In the genomic region with DNA sequence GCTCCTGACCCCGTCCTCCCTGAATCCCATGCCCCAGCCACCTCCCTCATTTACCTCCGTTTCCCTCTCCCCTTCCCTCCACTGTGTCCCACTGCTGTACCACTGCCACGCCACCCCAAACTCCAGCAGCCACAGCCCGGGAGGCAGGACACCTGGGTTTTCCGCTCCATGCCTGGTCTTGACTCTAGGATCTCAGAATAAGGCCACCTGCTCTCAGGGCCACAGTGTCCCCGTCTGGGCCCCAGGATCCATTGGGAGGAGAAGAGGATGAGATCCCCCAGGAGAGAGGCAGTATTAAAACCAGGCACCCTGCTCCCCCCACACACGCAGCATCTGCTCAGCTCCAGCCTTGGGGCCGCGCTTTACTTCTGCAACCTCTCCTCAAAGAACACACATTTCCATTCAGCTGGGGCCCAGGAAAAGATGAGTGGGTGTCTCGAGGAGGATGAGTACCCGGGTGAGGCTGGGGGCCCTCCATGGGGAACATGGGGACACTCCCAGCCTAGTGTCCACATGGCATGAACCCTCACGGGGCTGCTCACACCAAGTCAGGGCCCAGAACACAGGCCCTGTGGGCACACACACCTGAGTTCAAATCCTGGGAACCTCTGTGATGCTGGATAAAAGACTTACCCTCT, we compare ENCODE assay signal across 17 cellular contexts. TPM values are rescaled to one million over a fixed set of nuclear protein-coding genes. Genes with fewer than 3 reads are reported as not detected.
A peak's percentile ranks its signal among the peaks of the same experiment; 100 is the strongest.
DNase-seq lines count a peak whose midpoint lies in the region; ATAC-seq lines count a peak whose summit lies in the region.
"Had no signal": no experiment of that assay in that cellular context is flagged by ENCODE, and none has a peak within 500 bp of the region (broad histone marks: within the 10 kb centered on the region; RNA-seq: fewer than 3 reads in every experiment).

No MANE protein-coding gene starts in this region.

- H3K36me3 Mint-ChIP-seq in activated CD4-positive, alpha-beta T cell treated with anti-CD3 and anti-CD28 coated beads, Interleukin-2, amount 10 ng/mL, durations not matched to agents 7 days and 5 days (ENCODE audit: low read depth), result peaks cover 8% of the 10 kb centered on the region
- H3K36me3 Mint-ChIP-seq in activated CD8-positive, alpha-beta T cell treated with anti-CD3 and anti-CD28 coated beads, Interleukin-2, amount 10 ng/mL, durations not matched to agents 7 days and 5 days (ENCODE audit: low read depth), result peaks cover 2% of the 10 kb centered on the region

- no peaks in the 10 kb centered on the region for H3K9me3 ChIP-seq in BLaER1
- H3K9me3 ChIP-seq: A549 had no signal

- DNase-seq in activated CD4-positive, alpha-beta T cell treated with anti-CD3 and anti-CD28 coated beads, Interleukin-2, amount 10 ng/mL, durations not matched to agents 7 days and 5 days, result no peak
- no peak for DNase-seq in activated CD4-positive, alpha-beta T cell treated with anti-CD3 and anti-CD28 coated beads, Interleukin-2, amount 50 U/mL, for 48 hours
- no peak for DNase-seq in activated CD8-positive, alpha-beta T cell treated with anti-CD3 and anti-CD28 coated beads, Interleukin-2, amount 10 ng/mL, durations not matched to agents 7 days and 5 days
- peak; percentile 38 for DNase-seq in left lobe of liver (ENCODE audit: low spot score)
- no peak for DNase-seq in COLO668 (lab: John Stamatoyannopoulos, UW; ENCODE audit: unreplicated experiment)
- no peak for DNase-seq in HuH-7 (ENCODE audit: low spot score)
- DNase-seq in COLO829 (ENCODE audit: low spot score), result no peak
- DNase-seq: DND-41, foreskin fibroblast, IMR-90 had no signal

- no peak for ATAC-seq in activated CD8-positive, alpha-beta T cell treated with anti-CD3 and anti-CD28 coated beads, Interleukin-2, amount 10 ng/mL, durations not matched to agents 7 days and 5 days
- ATAC-seq in left lobe of liver, result no peak

- CTCF ChIA-PET in activated CD4-positive, alpha-beta T cell treated with anti-CD3 and anti-CD28 coated beads, Interleukin-2, amount 10 ng/mL, durations not matched to agents 7 days and 5 days (lab: Charles Lee), result interaction anchor here (1.1 to 1.8 kb wide), 7 partner anchors 8 to 250 kb away, joined by 3 to 7 read pairs (median 4); no protein-coding TSS in a partner anchor
- CTCF ChIA-PET in activated CD8-positive, alpha-beta T cell treated with anti-CD3 and anti-CD28 coated beads, Interleukin-2, amount 10 ng/mL, durations not matched to agents 7 days and 5 days (lab: Charles Lee), result interaction anchor here (0.6 to 2.6 kb wide), 7 partner anchors 9 to 250 kb away, joined by 3 to 15 read pairs (median 4); no protein-coding TSS in a partner anchor

- peak overlapping the region; percentile 98 for H3K4me2 ChIP-seq in BLaER1
- H3K4me2 ChIP-seq: A549, GM23338 had no signal

- H3K4me3 ChIP-seq in BLaER1, result no peak overlapping the region
- H3K4me3 ChIP-seq: A549 had no signal

- peaks cover 7% of the 10 kb centered on the region for H3K9me3 Mint-ChIP-seq in activated CD4-positive, alpha-beta T cell treated with anti-CD3 and anti-CD28 coated beads, Interleukin-2, amount 10 ng/mL, durations not matched to agents 7 days and 5 days
- H3K9me3 Mint-ChIP-seq in activated CD8-positive, alpha-beta T cell treated with anti-CD3 and anti-CD28 coated beads, Interleukin-2, amount 10 ng/mL, durations not matched to agents 7 days and 5 days (ENCODE audit: insufficient read depth), result no peaks in the 10 kb centered on the region
- H3K9me3 Mint-ChIP-seq: GM23338 had no signal

- no peaks in the 10 kb centered on the region for H3K36me3 ChIP-seq in BLaER1

- peaks cover 63% of the 10 kb centered on the region for H3K4me1 ChIP-seq in BLaER1

- no peak overlapping the region; the same call in 1 of the 2 replicates for H3K9ac ChIP-seq in BLaER1

- no peaks in the 10 kb centered on the region for H4K20me1 ChIP-seq in BLaER1

- H3K4me1 Mint-ChIP-seq in activated CD4-positive, alpha-beta T cell treated with anti-CD3 and anti-CD28 coated beads, Interleukin-2, amount 10 ng/mL, durations not matched to agents 7 days and 5 days, result peaks cover 48% of the 10 kb centered on the region
- peaks cover 32% of the 10 kb centered on the region for H3K4me1 Mint-ChIP-seq in activated CD8-positive, alpha-beta T cell treated with anti-CD3 and anti-CD28 coated beads, Interleukin-2, amount 10 ng/mL, durations not matched to agents 7 days and 5 days (ENCODE audit: low read depth)

- H3K27me3 ChIP-seq in BLaER1, result no peaks in the 10 kb centered on the region

- H3K27ac ChIP-seq in BLaER1, result peak overlapping the region; percentile 22
- H3K27ac ChIP-seq: A549 had no signal

- peak overlapping the region; percentile 78 for H3K27ac Mint-ChIP-seq in activated CD4-positive, alpha-beta T cell treated with anti-CD3 and anti-CD28 coated beads, Interleukin-2, amount 10 ng/mL, durations not matched to agents 7 days and 5 days
- H3K27ac Mint-ChIP-seq in activated CD8-positive, alpha-beta T cell treated with anti-CD3 and anti-CD28 coated beads, Interleukin-2, amount 10 ng/mL, durations not matched to agents 7 days and 5 days, result peak overlapping the region; percentile 57
- H3K27ac Mint-ChIP-seq: GM23338 had no signal

- POLR2A ChIA-PET in activated CD4-positive, alpha-beta T cell treated with anti-CD3 and anti-CD28 coated beads, Interleukin-2, amount 10 ng/mL, durations not matched to agents 7 days and 5 days (lab: Charles Lee), result no interaction called here
- POLR2A ChIA-PET in activated CD8-positive, alpha-beta T cell treated with anti-CD3 and anti-CD28 coated beads, Interleukin-2, amount 10 ng/mL, durations not matched to agents 7 days and 5 days (lab: Charles Lee), result no interaction called here

- H3K4me3 Mint-ChIP-seq in activated CD4-positive, alpha-beta T cell treated with anti-CD3 and anti-CD28 coated beads, Interleukin-2, amount 10 ng/mL, durations not matched to agents 7 days and 5 days, result peak overlapping the region; percentile 65
- H3K4me3 Mint-ChIP-seq in activated CD8-positive, alpha-beta T cell treated with anti-CD3 and anti-CD28 coated beads, Interleukin-2, amount 10 ng/mL, durations not matched to agents 7 days and 5 days, result peak overlapping the region; percentile 62

- peaks cover 6% of the 10 kb centered on the region for H3K27me3 Mint-ChIP-seq in activated CD4-positive, alpha-beta T cell treated with anti-CD3 and anti-CD28 coated beads, Interleukin-2, amount 10 ng/mL, durations not matched to agents 7 days and 5 days
- H3K27me3 Mint-ChIP-seq in activated CD8-positive, alpha-beta T cell treated with anti-CD3 and anti-CD28 coated beads, Interleukin-2, amount 10 ng/mL, durations not matched to agents 7 days and 5 days (ENCODE audit: low read depth), result peaks cover 7% of the 10 kb centered on the region

RNA-seq across cellular contexts. Expression of a gene that starts 32.8 kb away (rescaled TPM):
- 10 to 100 TPM; 11.0 to 13.5 TPM for total RNA-seq in activated CD4-positive, alpha-beta T cell treated with anti-CD3 and anti-CD28 coated beads, Interleukin-2, amount 10 ng/mL, durations not matched to agents 7 days and 5 days
- total RNA-seq in activated CD8-positive, alpha-beta T cell treated with anti-CD3 and anti-CD28 coated beads, Interleukin-2, amount 10 ng/mL, durations not matched to agents 7 days and 5 days, result 10 to 100 TPM; 28.9 to 29.8 TPM
- total RNA-seq in left lobe of liver, result 102 TPM

RNA-seq across cellular contexts. Expression of a gene that starts 33.5 kb away (rescaled TPM):
- 1 to 10 TPM; 2.1 to 2.7 TPM for total RNA-seq in activated CD4-positive, alpha-beta T cell treated with anti-CD3 and anti-CD28 coated beads, Interleukin-2, amount 10 ng/mL, durations not matched to agents 7 days and 5 days
- under 1 TPM; 0.55 to 0.81 TPM for total RNA-seq in activated CD8-positive, alpha-beta T cell treated with anti-CD3 and anti-CD28 coated beads, Interleukin-2, amount 10 ng/mL, durations not matched to agents 7 days and 5 days
- total RNA-seq in left lobe of liver, result not detected
- total RNA-seq: astrocyte, chondrocyte, GM23338, IMR-90, kidney epithelial cell, PC-3 had no signal
